Comparison of ENCODE assay signal across 1 cellular context in the genomic region with DNA sequence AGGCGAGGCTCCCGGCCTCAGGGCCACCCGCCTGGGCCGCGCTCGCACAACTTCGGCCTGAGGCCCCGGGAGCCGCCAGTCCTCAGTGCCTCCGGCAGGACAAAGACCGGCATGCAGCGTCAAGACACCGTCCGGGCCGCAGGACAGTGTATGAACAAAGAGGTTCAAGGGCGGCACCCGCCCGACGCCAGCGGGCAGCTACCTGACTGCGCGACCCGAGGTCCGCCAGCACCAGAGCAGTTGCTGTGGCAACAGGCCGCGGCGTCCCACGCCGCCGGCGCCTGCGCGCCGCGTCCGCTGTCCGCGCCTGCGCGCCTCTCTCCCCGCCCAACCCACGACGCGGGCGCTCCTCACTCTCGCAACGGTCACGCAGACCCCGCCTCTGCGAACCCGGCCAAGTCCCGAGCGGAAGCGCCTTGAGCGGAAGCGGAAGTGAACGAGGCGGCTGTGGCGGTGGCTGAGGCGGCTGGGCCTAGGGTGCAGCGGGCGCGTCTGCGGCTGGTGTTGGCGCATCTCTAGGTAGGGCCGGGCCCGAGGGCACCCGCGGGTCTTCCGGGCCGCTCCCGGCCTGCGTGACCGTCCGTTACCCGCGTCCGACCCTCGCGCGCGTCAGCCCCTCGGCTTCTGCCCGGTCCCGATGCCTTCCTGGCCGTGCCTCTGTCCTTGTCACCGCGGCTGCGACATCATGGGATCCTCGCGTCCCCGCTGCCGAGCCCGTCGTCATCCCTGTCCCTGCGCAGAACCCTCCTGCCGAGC.
TF ChIP-seq lines count a peak whose summit lies in the region.

FAM120B (plus strand) TSS at position 435 of the 756 bp plus-strand sequence. CDS start 10,633 bp downstream, outside the sequence.

TF ChIP-seq in HepG2, 621 proteins besides CTCF, POLR2A, EP300 and RAD21 (continued from another document and continues in another):
- TF ChIP-seq JDP2 (CRISPR knock-in tag; IDR thresholded peaks at IDR 0.05; ENCODE audit: borderline replicate concordance) (no peak; the same call in 1 of the 2 replicates), ZNF333 (CRISPR knock-in tag; IDR thresholded peaks at IDR 0.05; ENCODE audit: borderline replicate concordance) (no peak; the same call in none of the 2 replicates), MTF2 (CRISPR knock-in tag; IDR thresholded peaks at IDR 0.05; ENCODE audit: borderline replicate concordance) (no peak; the same call in none of the 2 replicates), ZBTB7B (CRISPR knock-in tag; IDR thresholded peaks at IDR 0.05) (0 out of 2 replicates have a peak, but pooled peaks have one; percentile 32), THAP7 (CRISPR knock-in tag; IDR thresholded peaks at IDR 0.05) (no peak; the same call in 1 of the 2 replicates), ZNF34 (CRISPR knock-in tag; IDR thresholded peaks at IDR 0.05; ENCODE audit: borderline replicate concordance) (peak; percentile 97), ZNF883 (CRISPR knock-in tag; IDR thresholded peaks at IDR 0.05; ENCODE audit: not compliant biosample characterization) (peak; percentile 99), LCORL (IDR thresholded peaks at IDR 0.05) (peak; percentile 59; the same call in 1 of the 2 replicates), LCORL (CRISPR knock-in tag; IDR thresholded peaks at IDR 0.05) (peak; percentile 13; the same call in 1 of the 2 replicates), MXD3 (CRISPR knock-in tag; IDR thresholded peaks at IDR 0.05) (peak; percentile 93), BHLHE40 (IDR thresholded peaks at IDR 0.05; ENCODE audit: low read length) (no peak; the same call in 1 of the 2 replicates), GFI1 (CRISPR knock-in tag; IDR thresholded peaks at IDR 0.05; ENCODE audit: borderline replicate concordance) (no peak; the same call in 1 of the 2 replicates), JARID2 (CRISPR knock-in tag; IDR thresholded peaks at IDR 0.05; ENCODE audit: insufficient replicate concordance) (no peak), ZSCAN20 (CRISPR knock-in tag; IDR thresholded peaks at IDR 0.05; ENCODE audit: borderline replicate concordance) (peak; percentile 79), GMEB1 (CRISPR knock-in tag; IDR thresholded peaks at IDR 0.05; ENCODE audit: borderline replicate concordance) (peak; percentile 93), ZKSCAN8 (CRISPR knock-in tag; IDR thresholded peaks at IDR 0.05; ENCODE audit: borderline replicate concordance) (no peak), IRF2 (CRISPR knock-in tag; IDR thresholded peaks at IDR 0.05) (peak; percentile 89), ZNF879 (CRISPR knock-in tag; IDR thresholded peaks at IDR 0.05) (peak; percentile 89; the same call in 1 of the 2 replicates), ZFAT (CRISPR knock-in tag; conservative IDR thresholded peaks at IDR 0.05) (no peak; the same call in 1 of the 2 replicates), ZNF326 (CRISPR knock-in tag; IDR thresholded peaks at IDR 0.05; ENCODE audit: borderline replicate concordance) (peak; percentile 11; the same call in 1 of the 2 replicates), ZNF543 (CRISPR knock-in tag; IDR thresholded peaks at IDR 0.05) (peak; percentile 88), ADNP (CRISPR knock-in tag; IDR thresholded peaks at IDR 0.05) (no peak), ZNF143 (CRISPR knock-in tag; IDR thresholded peaks at IDR 0.05) (no peak; the same call in 1 of the 2 replicates), KLF16 (CRISPR knock-in tag; IDR thresholded peaks at IDR 0.05) (peak; percentile 87 to 94), SCMH1 (CRISPR knock-in tag; IDR thresholded peaks at IDR 0.05; ENCODE audit: borderline replicate concordance) (no peak), ZNF10 (CRISPR knock-in tag; IDR thresholded peaks at IDR 0.05; ENCODE audit: borderline replicate concordance, low read depth) (no peak; the same call in 1 of the 2 replicates), ZBTB26 (CRISPR knock-in tag; IDR thresholded peaks at IDR 0.05; ENCODE audit: borderline replicate concordance) (no peak; the same call in none of the 2 replicates), PCBP1 (IDR thresholded peaks at IDR 0.05; ENCODE audit: borderline replicate concordance, low read depth, low read length) (no peak), ZEB1 (IDR thresholded peaks at IDR 0.05; ENCODE audit: insufficient replicate concordance, low read depth) (no peak), BRD4 (CRISPR knock-in tag; IDR thresholded peaks at IDR 0.05) (peak; percentile 93), PAF1 (CRISPR knock-in tag; IDR thresholded peaks at IDR 0.05) (no peak), ZMYM2 (CRISPR knock-in tag; IDR thresholded peaks at IDR 0.05) (peak; percentile 52; the same call in 1 of the 2 replicates), ZNF382 (CRISPR knock-in tag; IDR thresholded peaks at IDR 0.05; ENCODE audit: borderline replicate concordance) (no peak), SMAD9 (CRISPR knock-in tag; IDR thresholded peaks at IDR 0.05) (0 out of 2 replicates have a peak, but pooled peaks have one; percentile 23), KDM5A (IDR thresholded peaks at IDR 0.05; ENCODE audit: borderline replicate concordance, low read length) (peak; percentile 82), ZNF768 (CRISPR knock-in tag; IDR thresholded peaks at IDR 0.05) (peak; percentile 59; the same call in 1 of the 2 replicates), CBX2 (IDR thresholded peaks at IDR 0.05; ENCODE audit: low read depth, low read length) (no peak), CBX2 (CRISPR knock-in tag; IDR thresholded peaks at IDR 0.05; ENCODE audit: low read depth) (no peak), FOXP1 (IDR thresholded peaks at IDR 0.05) (no peak), FOXP1 (CRISPR knock-in tag; IDR thresholded peaks at IDR 0.05) (no peak), NCOR1 (IDR thresholded peaks at IDR 0.05; ENCODE audit: borderline replicate concordance, low read length) (no peak; the same call in 1 of the 2 replicates), TERF1 (CRISPR knock-in tag; IDR thresholded peaks at IDR 0.05) (0 out of 2 replicates have a peak, but pooled peaks have one; percentile 4), E2F2 (CRISPR knock-in tag; IDR thresholded peaks at IDR 0.05; ENCODE audit: borderline replicate concordance) (peak; percentile 84; the same call in 1 of the 2 replicates), CBX5 (CRISPR knock-in tag; IDR thresholded peaks at IDR 0.05; ENCODE audit: borderline replicate concordance) (peak; percentile 38), ZZZ3 (CRISPR knock-in tag; IDR thresholded peaks at IDR 0.05; ENCODE audit: borderline replicate concordance) (peak; percentile 98), MAFG (CRISPR knock-in tag; IDR thresholded peaks at IDR 0.05) (no peak), RBM22 (optimal IDR thresholded peaks at IDR 0.05; ENCODE audit: low read length) (peak; percentile 91)
- TF ChIP-seq, protein P1, sequence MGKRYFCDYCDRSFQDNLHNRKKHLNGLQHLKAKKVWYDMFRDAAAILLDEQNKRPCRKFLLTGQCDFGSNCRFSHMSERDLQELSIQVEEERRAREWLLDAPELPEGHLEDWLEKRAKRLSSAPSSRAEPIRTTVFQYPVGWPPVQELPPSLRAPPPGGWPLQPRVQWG (CRISPR knock-in tag; IDR thresholded peaks at IDR 0.05; ENCODE audit: borderline replicate concordance, low read depth) = no peak
- TF ChIP-seq, protein P2, sequence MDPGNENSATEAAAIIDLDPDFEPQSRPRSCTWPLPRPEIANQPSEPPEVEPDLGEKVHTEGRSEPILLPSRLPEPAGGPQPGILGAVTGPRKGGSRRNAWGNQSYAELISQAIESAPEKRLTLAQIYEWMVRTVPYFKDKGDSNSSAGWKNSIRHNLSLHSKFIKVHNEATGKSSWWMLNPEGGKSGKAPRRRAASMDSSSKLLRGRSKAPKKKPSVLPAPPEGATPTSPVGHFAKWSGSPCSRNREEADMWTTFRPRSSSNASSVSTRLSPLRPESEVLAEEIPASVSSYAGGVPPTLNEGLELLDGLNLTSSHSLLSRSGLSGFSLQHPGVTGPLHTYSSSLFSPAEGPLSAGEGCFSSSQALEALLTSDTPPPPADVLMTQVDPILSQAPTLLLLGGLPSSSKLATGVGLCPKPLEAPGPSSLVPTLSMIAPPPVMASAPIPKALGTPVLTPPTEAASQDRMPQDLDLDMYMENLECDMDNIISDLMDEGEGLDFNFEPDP (CRISPR knock-in tag; conservative IDR thresholded peaks at IDR 0.05) = no peak
- TF ChIP-seq, protein P3, sequence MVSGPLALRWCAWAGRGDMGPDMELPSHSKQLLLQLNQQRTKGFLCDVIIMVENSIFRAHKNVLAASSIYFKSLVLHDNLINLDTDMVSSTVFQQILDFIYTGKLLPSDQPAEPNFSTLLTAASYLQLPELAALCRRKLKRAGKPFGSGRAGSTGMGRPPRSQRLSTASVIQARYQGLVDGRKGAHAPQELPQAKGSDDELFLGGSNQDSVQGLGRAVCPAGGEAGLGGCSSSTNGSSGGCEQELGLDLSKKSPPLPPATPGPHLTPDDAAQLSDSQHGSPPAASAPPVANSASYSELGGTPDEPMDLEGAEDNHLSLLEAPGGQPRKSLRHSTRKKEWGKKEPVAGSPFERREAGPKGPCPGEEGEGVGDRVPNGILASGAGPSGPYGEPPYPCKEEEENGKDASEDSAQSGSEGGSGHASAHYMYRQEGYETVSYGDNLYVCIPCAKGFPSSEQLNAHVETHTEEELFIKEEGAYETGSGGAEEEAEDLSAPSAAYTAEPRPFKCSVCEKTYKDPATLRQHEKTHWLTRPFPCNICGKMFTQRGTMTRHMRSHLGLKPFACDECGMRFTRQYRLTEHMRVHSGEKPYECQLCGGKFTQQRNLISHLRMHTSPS (CRISPR knock-in tag; IDR thresholded peaks at IDR 0.05; ENCODE audit: low read depth) = peak; percentile 60; the same call in 1 of the 2 replicates
